ENCODE assay signal across 28 cellular contexts in genomic region chr19:784541-784940, GRCh38. TPM values are rescaled to one million over a fixed set of nuclear protein-coding genes. Genes with fewer than 3 reads are reported as not detected.
DNase-seq lines count a peak whose midpoint lies in the region; ATAC-seq, FAIRE-seq and TF ChIP-seq lines count a peak whose summit lies in the region.
"Had no signal": no experiment of that assay in that cellular context is flagged by ENCODE, and none has a peak within 500 bp of the region (broad histone marks: within the 10 kb centered on the region; RNA-seq: fewer than 3 reads in every experiment).

No MANE protein-coding gene starts in this region.

- H3K27ac Mint-ChIP-seq in mesothelial cell of epicardium: peak overlapping the region; percentile 85
- peak overlapping the region; percentile 29 for H3K27ac Mint-ChIP-seq in type B pancreatic cell
- no peak overlapping the region for H3K27ac Mint-ChIP-seq in activated CD8-positive, alpha-beta T cell treated with anti-CD3 and anti-CD28 coated beads for 36 hours
- H3K27ac Mint-ChIP-seq: activated CD8-positive, alpha-beta memory T cell treated with anti-CD3 and anti-CD28 coated beads, Interleukin-2, amount 10 ng/mL, durations not matched to agents 7 days and 5 days; activated T-helper 17 cell treated with anti-CD3 and anti-CD28 coated beads, Interleukin-2, amount 50 U/mL, for 72 hours; natural killer cell treated with Interleukin-12 subunit alpha and Interleukin-12 subunit beta and Interleukin-15 and Interleukin-18, amount 100 ng/mL, for 72 hours; stimulated activated naive CD8-positive, alpha-beta T cell treated with anti-CD3 and anti-CD28 coated beads, Interleukin-15, Interleukin-2, amounts not matched to agents 100 ng/mL and 50 ng/mL, for 24 hours had no signal

- H2AFZ ChIP-seq in H1 (ENCODE audit: low read length): no peak overlapping the region

- H2AK5ac ChIP-seq in H1 (ENCODE audit: low read depth, low read length): peak overlapping the region; percentile 78

- H2BK20ac ChIP-seq in H1 (ENCODE audit: low read length): peak overlapping the region; percentile 80; the same call in 1 of the 2 replicates

- no peak overlapping the region for H3K23ac ChIP-seq in H1 (ENCODE audit: insufficient read length)

- H3K27me3 Mint-ChIP-seq in mesothelial cell of epicardium (ENCODE audit: low read depth): no peaks in the 10 kb centered on the region
- no peaks in the 10 kb centered on the region for H3K27me3 Mint-ChIP-seq in type B pancreatic cell
- H3K27me3 Mint-ChIP-seq in activated CD8-positive, alpha-beta T cell treated with anti-CD3 and anti-CD28 coated beads for 36 hours: peaks cover 2% of the 10 kb centered on the region
- H3K27me3 Mint-ChIP-seq: activated CD8-positive, alpha-beta memory T cell treated with anti-CD3 and anti-CD28 coated beads, Interleukin-2, amount 10 ng/mL, durations not matched to agents 7 days and 5 days; activated T-helper 17 cell treated with anti-CD3 and anti-CD28 coated beads, Interleukin-2, amount 50 U/mL, for 72 hours had no signal

- CTCF ChIA-PET in H1 (lab: Charles Lee; ENCODE audit: partially characterized antibody): interaction anchor here (0.6 to 1.1 kb wide), 5 partner anchors 7 to 193 kb away, joined by 3 to 6 read pairs (median 3); no protein-coding TSS in a partner anchor
- CTCF ChIA-PET in activated CD8-positive, alpha-beta T cell treated with anti-CD3 and anti-CD28 coated beads for 36 hours (lab: Charles Lee): interaction anchor here (0.8 kb wide), 1 partner anchor 14 kb away, joined by 3 read pairs; no protein-coding TSS in a partner anchor

- 88% methylated on average over 13 of the region's 13 CpGs; no CpG with 5 or more reads in 1 of the 2 experiments for WGBS in H1 (ENCODE audit: extremely low coverage in 1 of 2, insufficient coverage in 1 of 2, insufficient read length in 1 of 2, insufficient replicate concordance in 2 of 2, low coverage in 1 of 2, low lambda C conversion rate in 2 of 2, missing lambda C conversion rate in 1 of 2), 2 experiments

- peak overlapping the region; percentile 95; the same call in 1 of the 2 replicates for H2BK12ac ChIP-seq in H1 (ENCODE audit: low read depth, low read length)

- H3K36me3 Mint-ChIP-seq in mesothelial cell of epicardium (no peaks in the 10 kb centered on the region), type B pancreatic cell (no peaks in the 10 kb centered on the region)
- no peaks in the 10 kb centered on the region for H3K36me3 Mint-ChIP-seq in activated CD8-positive, alpha-beta T cell treated with anti-CD3 and anti-CD28 coated beads for 36 hours (ENCODE audit: low read depth)
- H3K36me3 Mint-ChIP-seq: activated CD8-positive, alpha-beta memory T cell treated with anti-CD3 and anti-CD28 coated beads, Interleukin-2, amount 10 ng/mL, durations not matched to agents 7 days and 5 days; natural killer cell treated with Interleukin-12 subunit alpha and Interleukin-12 subunit beta and Interleukin-15 and Interleukin-18, amount 100 ng/mL, for 72 hours had no signal

- intact Hi-C loops in activated CD8-positive, alpha-beta T cell treated with anti-CD3 and anti-CD28 coated beads for 36 hours (cut with micrococcal nuclease): no loop called here

- no peak overlapping the region for H3K14ac ChIP-seq in H1 (ENCODE audit: insufficient read length)

- H3K4me3 ChIP-seq in NT2/D1 (ENCODE audit: insufficient read length, low read depth): no peak overlapping the region
- H3K4me3 ChIP-seq in H1 (ENCODE audit: extremely low read depth in 1 of 4, insufficient read depth in 2 of 4, low read depth in 3 of 4, low read length in 4 of 4): no peak overlapping the region

- POLR2A ChIA-PET in H1 (lab: Charles Lee; ENCODE audit: partially characterized antibody): interaction anchor here (0.6 to 9.0 kb wide), 8 partner anchors 10 to 242 kb away, joined by 3 to 61 read pairs (median 14); partner anchors contain the start of genes CNN2 and PTBP1
- POLR2A ChIA-PET in activated CD8-positive, alpha-beta T cell treated with anti-CD3 and anti-CD28 coated beads for 36 hours (lab: Charles Lee): no interaction called here

- no peak for TF ChIP-seq RAD21 in H1 (IDR thresholded peaks at IDR 0.05 in 1 of 2, conservative IDR thresholded peaks at IDR 0.05 in 1 of 2; ENCODE audit: low read depth in 2 of 2, low read length in 2 of 2)

- H3K4me1 ChIP-seq in NT2/D1 (ENCODE audit: insufficient read depth, insufficient read length) (peaks cover 15% of the 10 kb centered on the region), H1 (replicated peaks in 1 of 4; ENCODE audit: control insufficient read depth in 3 of 4, insufficient read depth in 4 of 4, low read length in 3 of 4) (peaks cover 7 to 27% (median 20%) of the 10 kb centered on the region in 4 experiments)

- no peaks in the 10 kb centered on the region; the same call in none of the 2 replicates for H3K79me1 ChIP-seq in H1 (ENCODE audit: low read depth, low read length)

- no peak for FAIRE-seq in H1 (lab: Jason Lieb, UNC)
- FAIRE-seq: kidney, TTC549 had no signal

- H4K20me1 ChIP-seq in H1 (replicated peaks in 1 of 2; ENCODE audit: control insufficient read depth in 1 of 2, insufficient read depth in 2 of 2, low read length in 2 of 2): no peaks in the 10 kb centered on the region

- H3K18ac ChIP-seq in H1 (ENCODE audit: extremely low read depth, low read length): peak overlapping the region; percentile 38

- peak overlapping the region; percentile 76 for H3K9ac ChIP-seq in NT2/D1 (ENCODE audit: insufficient read length, low read depth)
- no peak overlapping the region for H3K9ac ChIP-seq in H1 (replicated peaks in 1 of 4; ENCODE audit: extremely low read depth in 1 of 4, low read depth in 3 of 4, low read length in 3 of 4)

- H3K9me3 Mint-ChIP-seq in mesothelial cell of epicardium: no peaks in the 10 kb centered on the region
- H3K9me3 Mint-ChIP-seq in type B pancreatic cell: no peaks in the 10 kb centered on the region
- H3K9me3 Mint-ChIP-seq in activated CD8-positive, alpha-beta T cell treated with anti-CD3 and anti-CD28 coated beads for 36 hours: no peaks in the 10 kb centered on the region
- H3K9me3 Mint-ChIP-seq: activated T-helper 17 cell treated with anti-CD3 and anti-CD28 coated beads, Interleukin-2, amount 50 U/mL, for 72 hours; natural killer cell treated with Interleukin-12 subunit alpha and Interleukin-12 subunit beta and Interleukin-15 and Interleukin-18, amount 100 ng/mL, for 72 hours; stimulated activated naive CD8-positive, alpha-beta T cell treated with anti-CD3 and anti-CD28 coated beads, Interleukin-15, Interleukin-2, amounts not matched to agents 100 ng/mL and 50 ng/mL, for 24 hours had no signal

- H4K5ac ChIP-seq in H1 (ENCODE audit: insufficient read length, low read depth, low read length): no peak overlapping the region

- TF ChIP-seq CTCF in H1 (IDR thresholded peaks at IDR 0.05; ENCODE audit: control extremely low read depth in 1 of 3, insufficient read depth in 1 of 3, low read depth in 1 of 3, low read length in 3 of 3) (no peak), mesothelial cell of epicardium (IDR thresholded peaks at IDR 0.05; ENCODE audit: unreplicated experiment) (no peak), type B pancreatic cell (conservative IDR thresholded peaks at IDR 0.05) (no peak)
- TF ChIP-seq CTCF in activated CD8-positive, alpha-beta T cell treated with anti-CD3 and anti-CD28 coated beads for 36 hours (IDR thresholded peaks at IDR 0.05): no peak

- H4K91ac ChIP-seq in H1 (replicated peaks; ENCODE audit: insufficient read length, low read length): peak overlapping the region; percentile 81

- no peak for TF ChIP-seq POLR2A in H1 (IDR thresholded peaks at IDR 0.05; ENCODE audit: control extremely low read depth in 1 of 2, low read depth in 2 of 2, low read length in 2 of 2)

- no peak for TF ChIP-seq EP300 in H1 (IDR thresholded peaks at IDR 0.05; ENCODE audit: borderline replicate concordance in 1 of 2, low read depth in 2 of 2, low read length in 2 of 2)

- H4K8ac ChIP-seq in H1 (ENCODE audit: extremely low read depth, insufficient read depth, low read length): no peak overlapping the region

- H3K4me1 Mint-ChIP-seq in mesothelial cell of epicardium: peaks cover 26% of the 10 kb centered on the region
- H3K4me1 Mint-ChIP-seq in type B pancreatic cell (ENCODE audit: unreplicated experiment): peaks cover 20% of the 10 kb centered on the region
- H3K4me1 Mint-ChIP-seq in activated CD8-positive, alpha-beta T cell treated with anti-CD3 and anti-CD28 coated beads for 36 hours (ENCODE audit: low read depth): no peaks in the 10 kb centered on the region
- H3K4me1 Mint-ChIP-seq: activated CD8-positive, alpha-beta memory T cell treated with anti-CD3 and anti-CD28 coated beads, Interleukin-2, amount 10 ng/mL, durations not matched to agents 7 days and 5 days; activated T-helper 17 cell treated with anti-CD3 and anti-CD28 coated beads, Interleukin-2, amount 50 U/mL, for 72 hours had no signal

- peak overlapping the region; percentile 66; the same call in 1 of the 2 replicates for H2BK5ac ChIP-seq in H1 (ENCODE audit: low read depth, low read length)

- DNase-seq in NT2/D1 (ENCODE audit: low read depth, low spot score) (no peak), H1 (ENCODE audit: low read depth in 1 of 2, low spot score in 2 of 2) (no peak), mesothelial cell of epicardium (ENCODE audit: low spot score in 2 of 2, unreplicated experiment in 2 of 2) (no peak), type B pancreatic cell (ENCODE audit: extremely low spot score, unreplicated experiment) (no peak), NCI-H82 treated with DMSO at 0.1 percent for 48 hours (lab: John Stamatoyannopoulos, UW; ENCODE audit: unreplicated experiment) (no peak)
- no peak for DNase-seq in activated CD8-positive, alpha-beta T cell treated with anti-CD3 and anti-CD28 coated beads for 36 hours
- DNase-seq: activated CD4-positive, alpha-beta T cell treated with anti-CD3 and anti-CD28 coated beads for 48 hours; activated CD8-positive, alpha-beta memory T cell treated with anti-CD3 and anti-CD28 coated beads, Interleukin-2, amount 10 ng/mL, durations not matched to agents 7 days and 5 days; AML-193; brain microvascular endothelial cell; DMS79 treated with DMSO at 0.1 percent for 48 hours; H7; hypothalamus; kidney; NCI-H1417; NCI-H524 treated with DMSO at 0.1 percent for 48 hours; SHP77; stimulated activated CD4-positive, alpha-beta T cell treated with anti-CD3 and anti-CD28 coated beads, Interleukin-4, amount 100 ng/mL, for 24 hours had no signal

- H3K23me2 ChIP-seq in H1 (ENCODE audit: low read depth, low read length): no peaks in the 10 kb centered on the region

- H3K56ac ChIP-seq in H1 (replicated peaks; ENCODE audit: insufficient read length, low read depth, low read length): no peak overlapping the region

- peaks cover 23% of the 10 kb centered on the region for H3K36me3 ChIP-seq in NT2/D1 (ENCODE audit: insufficient read depth, insufficient read length, low read length)
- no peaks in the 10 kb centered on the region for H3K36me3 ChIP-seq in H1 (ENCODE audit: control insufficient read depth in 2 of 4, insufficient read depth in 4 of 4, low read length in 3 of 4)
- H3K36me3 ChIP-seq: brain microvascular endothelial cell had no signal

- no peak for ATAC-seq in activated CD8-positive, alpha-beta T cell treated with anti-CD3 and anti-CD28 coated beads for 36 hours
- ATAC-seq in GM21515 (IDR thresholded peaks at IDR 0.05; ENCODE audit: unreplicated experiment) (no peak), HG03025 (IDR thresholded peaks at IDR 0.05; ENCODE audit: low FRiP score, unreplicated experiment) (no peak)
- ATAC-seq: activated CD8-positive, alpha-beta memory T cell treated with anti-CD3 and anti-CD28 coated beads, Interleukin-2, amount 10 ng/mL, durations not matched to agents 7 days and 5 days; activated T-helper 17 cell treated with anti-CD3 and anti-CD28 coated beads, Interleukin-2, amount 50 U/mL, for 72 hours; natural killer cell treated with Interleukin-12 subunit alpha and Interleukin-12 subunit beta and Interleukin-15 and Interleukin-18, amount 100 ng/mL, for 72 hours had no signal

- H3K27me3 ChIP-seq in NT2/D1 (ENCODE audit: insufficient read depth, insufficient read length) (no peaks in the 10 kb centered on the region), H1 (replicated peaks in 1 of 4; ENCODE audit: control insufficient read depth in 3 of 4, extremely low read depth in 1 of 4, insufficient read depth in 3 of 4, low read length in 3 of 4) (no peaks in the 10 kb centered on the region)
- H3K27me3 ChIP-seq: brain microvascular endothelial cell had no signal

- H2BK15ac ChIP-seq in H1 (ENCODE audit: low read length): no peak overlapping the region

- peak overlapping the region; percentile 33 for H2BK120ac ChIP-seq in H1 (replicated peaks; ENCODE audit: low read depth, low read length)

- peaks cover 0 to 2% of the 10 kb centered on the region in 2 experiments; a peak in 2 of 4 replicates for H3K79me2 ChIP-seq in H1 (ENCODE audit: control insufficient read depth in 1 of 2, insufficient read depth in 2 of 2, low read length in 2 of 2)

- H3K4ac ChIP-seq in H1 (replicated peaks; ENCODE audit: insufficient read length, low read depth, low read length): peak overlapping the region; percentile 21

- H3K4me2 ChIP-seq in H1 (ENCODE audit: insufficient read depth in 1 of 2, low read depth in 2 of 2, low read length in 2 of 2): peak overlapping the region in 1 of 2 experiments; percentile 56; a peak in 2 of 4 replicates

- H3K4me3 Mint-ChIP-seq in mesothelial cell of epicardium (peak overlapping the region; percentile 15), type B pancreatic cell (no peak overlapping the region)
- no peak overlapping the region for H3K4me3 Mint-ChIP-seq in activated CD8-positive, alpha-beta T cell treated with anti-CD3 and anti-CD28 coated beads for 36 hours
- H3K4me3 Mint-ChIP-seq: activated CD8-positive, alpha-beta memory T cell treated with anti-CD3 and anti-CD28 coated beads, Interleukin-2, amount 10 ng/mL, durations not matched to agents 7 days and 5 days; activated T-helper 17 cell treated with anti-CD3 and anti-CD28 coated beads, Interleukin-2, amount 50 U/mL, for 72 hours; natural killer cell treated with Interleukin-12 subunit alpha and Interleukin-12 subunit beta and Interleukin-15 and Interleukin-18, amount 100 ng/mL, for 72 hours; stimulated activated naive CD8-positive, alpha-beta T cell treated with anti-CD3 and anti-CD28 coated beads, Interleukin-15, Interleukin-2, amounts not matched to agents 100 ng/mL and 50 ng/mL, for 24 hours had no signal

- H3K9me3 ChIP-seq in NT2/D1 (ENCODE audit: insufficient read depth, low read length) (no peaks in the 10 kb centered on the region), H1 (ENCODE audit: insufficient read depth in 2 of 2, low read depth in 1 of 2, low read length in 1 of 2) (no peaks in the 10 kb centered on the region)

- H3K27ac ChIP-seq in H1 (ENCODE audit: low read depth, low read length): no peak overlapping the region
- H3K27ac ChIP-seq: brain microvascular endothelial cell, epithelial cell of prostate had no signal

RNA-seq across cellular contexts. Expression of gene PTBP1, which starts 12.7 kb away (rescaled TPM):
- 873 and 888 TPM in 2 replicates for total RNA-seq in H1 (2021; fragmentation: NEBNext Ultra II Directional; extraction: Animal tissue kit (Norgen Biotek cat#: 25700))
- polyA plus RNA-seq in H1 (2011; rRNA removed): 528 and 645 TPM in 2 replicates
- polyA plus RNA-seq in H1 (2011; cell fraction: cytosol; rRNA removed): 260 TPM
- 826 TPM for polyA plus RNA-seq in H1 (2011; cell fraction: nucleus; rRNA removed)
- 649 to 848 TPM (median 690 TPM) in 4 replicates for polyA plus RNA-seq in H1 (2012, experiment 1 of 2)
- polyA plus RNA-seq in H1 (2012, experiment 2 of 2): 847 TPM
- 606 TPM for polyA plus RNA-seq in H1 (2013, experiment 1 of 2)
- polyA plus RNA-seq in H1 (2013, experiment 2 of 2): 550 TPM
- polyA minus RNA-seq in H1 (2011; rRNA and poly(A)+ RNA removed): 439 and 460 TPM in 2 replicates
- 362 TPM for polyA minus RNA-seq in H1 (2011; cell fraction: cytosol; rRNA and poly(A)+ RNA removed)
- 312 TPM for polyA minus RNA-seq in H1 (2011; cell fraction: nucleus; rRNA and poly(A)+ RNA removed)
- total RNA-seq in mesothelial cell of epicardium (447 to 482 TPM (median 459 TPM) in 3 replicates), type B pancreatic cell (ENCODE audit: low replicate concordance) (416 and 496 TPM in 2 replicates)
- 100 to 1,000 TPM; 581 to 582 TPM for total RNA-seq in activated CD8-positive, alpha-beta T cell treated with anti-CD3 and anti-CD28 coated beads for 36 hours

RNA-seq across cellular contexts. Expression of gene MISP, which starts 33.6 kb away (rescaled TPM):
- total RNA-seq in H1 (2021; fragmentation: NEBNext Ultra II Directional; extraction: Animal tissue kit (Norgen Biotek cat#: 25700)): 0.43 and 0.54 TPM in 2 replicates
- polyA plus RNA-seq in H1 (2011; rRNA removed): 0.45 and 0.52 TPM in 2 replicates
- 0.45 TPM for polyA plus RNA-seq in H1 (2011; cell fraction: cytosol; rRNA removed)
- polyA plus RNA-seq in H1 (2011; cell fraction: nucleus; rRNA removed): 0.77 TPM
- 0.35 to 0.93 TPM (median 0.72 TPM) in 4 replicates for polyA plus RNA-seq in H1 (2012, experiment 1 of 2)
- 0.84 TPM for polyA plus RNA-seq in H1 (2012, experiment 2 of 2)
- 0.26 TPM for polyA plus RNA-seq in H1 (2013, experiment 1 of 2)
- polyA plus RNA-seq in H1 (2013, experiment 2 of 2): 0.39 TPM
- polyA minus RNA-seq in H1 (2011; rRNA and poly(A)+ RNA removed): 0.41 and 0.46 TPM in 2 replicates
- 1.2 TPM for polyA minus RNA-seq in H1 (2011; cell fraction: cytosol; rRNA and poly(A)+ RNA removed)
- polyA minus RNA-seq in H1 (2011; cell fraction: nucleus; rRNA and poly(A)+ RNA removed): 0.60 TPM
- total RNA-seq in mesothelial cell of epicardium: 1.4 to 2.2 TPM (median 1.5 TPM) in 3 replicates
- total RNA-seq in type B pancreatic cell (ENCODE audit: low replicate concordance): 9.4 and 20.8 TPM in 2 replicates
- not detected for total RNA-seq in activated CD8-positive, alpha-beta T cell treated with anti-CD3 and anti-CD28 coated beads for 36 hours
- total RNA-seq: activated CD8-positive, alpha-beta memory T cell treated with anti-CD3 and anti-CD28 coated beads, Interleukin-2, amount 10 ng/mL, durations not matched to agents 7 days and 5 days; natural killer cell treated with Interleukin-12 subunit alpha and Interleukin-12 subunit beta and Interleukin-15 and Interleukin-18, amount 100 ng/mL, for 72 hours; pulmonary artery endothelial cell had no signal

RNA-seq across cellular contexts. Expression of gene PLPPR3, which starts 37.2 kb away (rescaled TPM):
- 66.2 and 71.7 TPM in 2 replicates for total RNA-seq in H1 (2021; fragmentation: NEBNext Ultra II Directional; extraction: Animal tissue kit (Norgen Biotek cat#: 25700))
- polyA plus RNA-seq in H1 (2011; rRNA removed): 76.4 and 109 TPM in 2 replicates
- polyA plus RNA-seq in H1 (2011; cell fraction: cytosol; rRNA removed): 66.5 TPM
- polyA plus RNA-seq in H1 (2011; cell fraction: nucleus; rRNA removed): 89.7 TPM
- polyA plus RNA-seq in H1 (2012, experiment 1 of 2): 24.6 to 62.3 TPM (median 53.0 TPM) in 4 replicates
- 35.8 TPM for polyA plus RNA-seq in H1 (2012, experiment 2 of 2)
- 66.3 TPM for polyA plus RNA-seq in H1 (2013, experiment 1 of 2)
- polyA plus RNA-seq in H1 (2013, experiment 2 of 2): 72.6 TPM
- polyA minus RNA-seq in H1 (2011; rRNA and poly(A)+ RNA removed): 39.8 and 46.2 TPM in 2 replicates
- 66.8 TPM for polyA minus RNA-seq in H1 (2011; cell fraction: cytosol; rRNA and poly(A)+ RNA removed)
- 32.2 TPM for polyA minus RNA-seq in H1 (2011; cell fraction: nucleus; rRNA and poly(A)+ RNA removed)
- total RNA-seq in mesothelial cell of epicardium: 140 to 162 TPM (median 152 TPM) in 3 replicates
- total RNA-seq in type B pancreatic cell (ENCODE audit: low replicate concordance): 9.9 and 29.2 TPM in 2 replicates
- not detected for total RNA-seq in activated CD8-positive, alpha-beta T cell treated with anti-CD3 and anti-CD28 coated beads for 36 hours
- total RNA-seq: activated CD8-positive, alpha-beta memory T cell treated with anti-CD3 and anti-CD28 coated beads, Interleukin-2, amount 10 ng/mL, durations not matched to agents 7 days and 5 days; activated T-helper 17 cell treated with anti-CD3 and anti-CD28 coated beads, Interleukin-2, amount 50 U/mL, for 72 hours; kidney; natural killer cell treated with Interleukin-12 subunit alpha and Interleukin-12 subunit beta and Interleukin-15 and Interleukin-18, amount 100 ng/mL, for 72 hours had no signal

RNA-seq across cellular contexts. Expression of gene AZU1, which starts 43.1 kb away (rescaled TPM):
- 0.80 and 1.7 TPM in 2 replicates for total RNA-seq in H1 (2021; fragmentation: NEBNext Ultra II Directional; extraction: Animal tissue kit (Norgen Biotek cat#: 25700))
- polyA plus RNA-seq in H1 (2011; rRNA removed): 1.3 and 2.7 TPM in 2 replicates
- 1.1 TPM for polyA plus RNA-seq in H1 (2011; cell fraction: cytosol; rRNA removed)
- polyA plus RNA-seq in H1 (2011; cell fraction: nucleus; rRNA removed): 5.9 TPM
- 0.33 to 1.8 TPM (median 1.0 TPM) in 4 replicates for polyA plus RNA-seq in H1 (2012, experiment 1 of 2)
- polyA plus RNA-seq in H1 (2012, experiment 2 of 2): 0.26 TPM
- polyA plus RNA-seq in H1 (2013, experiment 1 of 2): 0.41 TPM
- polyA plus RNA-seq in H1 (2013, experiment 2 of 2): 0.55 TPM
- 0.29 TPM in 1 of 2 replicates, not detected in the other for polyA minus RNA-seq in H1 (2011; rRNA and poly(A)+ RNA removed)
- 1.3 TPM for polyA minus RNA-seq in H1 (2011; cell fraction: cytosol; rRNA and poly(A)+ RNA removed)
- not detected for polyA minus RNA-seq in H1 (2011; cell fraction: nucleus; rRNA and poly(A)+ RNA removed)
- total RNA-seq in mesothelial cell of epicardium: 6.4 to 7.1 TPM (median 6.7 TPM) in 3 replicates
- 0.41 TPM in 1 of 2 replicates, not detected in the other for total RNA-seq in type B pancreatic cell (ENCODE audit: low replicate concordance)
- total RNA-seq in activated CD8-positive, alpha-beta T cell treated with anti-CD3 and anti-CD28 coated beads for 36 hours: not detected
- total RNA-seq: activated CD8-positive, alpha-beta memory T cell treated with anti-CD3 and anti-CD28 coated beads, Interleukin-2, amount 10 ng/mL, durations not matched to agents 7 days and 5 days; fibroblast of villous mesenchyme; pulmonary artery endothelial cell; urinary bladder had no signal

RNA-seq across cellular contexts. Expression of gene PRTN3, which starts 56.3 kb away (rescaled TPM):
- total RNA-seq in H1 (2021; fragmentation: NEBNext Ultra II Directional; extraction: Animal tissue kit (Norgen Biotek cat#: 25700)): 0.39 and 0.42 TPM in 2 replicates
- 2.1 and 3.1 TPM in 2 replicates for polyA plus RNA-seq in H1 (2011; rRNA removed)
- 0.88 TPM for polyA plus RNA-seq in H1 (2011; cell fraction: cytosol; rRNA removed)
- polyA plus RNA-seq in H1 (2011; cell fraction: nucleus; rRNA removed): 1.6 TPM
- 0.60 to 0.87 TPM (median 0.71 TPM) in 3 of 4 replicates, not detected in the other for polyA plus RNA-seq in H1 (2012, experiment 1 of 2)
- polyA plus RNA-seq in H1 (2012, experiment 2 of 2): 0.89 TPM
- 1.0 TPM for polyA plus RNA-seq in H1 (2013, experiment 1 of 2)
- 1.2 TPM for polyA plus RNA-seq in H1 (2013, experiment 2 of 2)
- 0.24 TPM in 1 of 2 replicates, not detected in the other for polyA minus RNA-seq in H1 (2011; rRNA and poly(A)+ RNA removed)
- not detected for polyA minus RNA-seq in H1 (2011; cell fraction: cytosol; rRNA and poly(A)+ RNA removed)
- not detected for polyA minus RNA-seq in H1 (2011; cell fraction: nucleus; rRNA and poly(A)+ RNA removed)
- total RNA-seq in mesothelial cell of epicardium (0.23 TPM in 1 of 3 replicates, not detected in the others), type B pancreatic cell (ENCODE audit: low replicate concordance) (0.45 TPM in 1 of 2 replicates, not detected in the other)
- not detected for total RNA-seq in activated CD8-positive, alpha-beta T cell treated with anti-CD3 and anti-CD28 coated beads for 36 hours
- total RNA-seq: activated CD8-positive, alpha-beta memory T cell treated with anti-CD3 and anti-CD28 coated beads, Interleukin-2, amount 10 ng/mL, durations not matched to agents 7 days and 5 days; activated T-helper 17 cell treated with anti-CD3 and anti-CD28 coated beads, Interleukin-2, amount 50 U/mL, for 72 hours; fibroblast of villous mesenchyme; kidney; natural killer cell treated with Interleukin-12 subunit alpha and Interleukin-12 subunit beta and Interleukin-15 and Interleukin-18, amount 100 ng/mL, for 72 hours; pulmonary artery endothelial cell had no signal

Comparison
In these comparisons a context has a peak if more than half of its experiments do, and no peak if none do; other contexts are left out.
1. RNA of gene PLPPR3, which starts 37.2 kb away (total RNA-seq): 140 to 162 TPM in mesothelial cell of epicardium, 66.2 to 71.7 TPM in H1 and 9.9 to 29.2 TPM in type B pancreatic cell; not detected in activated CD8-positive, alpha-beta T cell treated with anti-CD3 and anti-CD28 coated beads for 36 hours; every median in the first group is over 10 times any median in the second.